8 cellular contexts compared by ENCODE assay signal in the genomic region with DNA sequence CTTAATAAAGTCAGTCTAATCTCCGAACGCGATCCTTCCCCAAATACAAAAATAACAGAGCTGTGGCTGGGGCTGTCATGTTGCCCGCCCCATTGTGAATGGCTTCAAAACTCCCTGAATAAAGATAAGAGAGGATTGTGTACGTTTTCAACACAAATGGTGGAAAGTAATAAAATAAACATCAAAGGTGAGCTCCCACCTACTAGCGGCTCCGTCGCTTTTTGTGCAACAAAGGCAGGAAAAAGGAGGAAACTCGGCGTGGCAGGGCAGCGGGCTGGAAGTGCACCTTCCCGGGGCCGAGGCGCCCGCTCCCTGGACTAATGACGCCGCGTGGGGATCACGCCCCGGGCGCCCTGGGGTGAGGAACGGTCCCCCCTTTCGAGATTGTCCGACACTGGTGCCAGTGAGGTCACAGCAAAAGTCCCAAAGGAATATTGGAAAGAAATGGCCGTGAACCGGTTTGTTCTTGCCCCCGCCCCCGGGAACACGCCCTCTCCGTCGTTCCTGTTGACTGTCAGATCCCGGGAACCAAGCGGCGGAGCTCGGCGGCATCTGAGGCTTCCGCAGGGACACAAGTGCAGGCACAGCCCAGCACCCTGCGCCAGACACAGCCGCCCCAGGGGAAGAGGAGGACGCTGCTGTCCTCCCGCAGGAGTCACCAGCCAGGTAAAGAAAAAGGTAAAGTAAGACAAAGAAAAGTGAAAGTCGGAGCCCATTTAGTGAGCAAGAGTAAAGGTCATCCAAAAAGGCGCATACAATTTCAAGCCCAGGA. TPM values are rescaled to one million over a fixed set of nuclear protein-coding genes. Genes with fewer than 3 reads are reported as not detected.
DNase-seq lines count a peak whose midpoint lies in the region; ATAC-seq and TF ChIP-seq lines count a peak whose summit lies in the region.

No MANE protein-coding gene starts in this region.

- no peak overlapping the region for H3K27ac Mint-ChIP-seq in central memory CD8-positive, alpha-beta T cell (ENCODE audit: low read depth)

- DNase-seq in right cardiac atrium (no peak), right atrium auricular region (ENCODE audit: low spot score) (no peak), NCI-H1092 treated with DMSO at 0.1 percent for 48 hours (lab: John Stamatoyannopoulos, UW) (no peak), NCI-H146 (lab: John Stamatoyannopoulos, UW) (no peak), aorta (no peak)
- no peak for DNase-seq in central memory CD8-positive, alpha-beta T cell (ENCODE audit: low spot score in 2 of 2)

- 1% methylated on average over 43 of the region's 43 CpGs for WGBS in right cardiac atrium
- 1 to 2% methylated on average over 37 to 38 of the region's 43 CpGs for WGBS in mesodermal cell (ENCODE audit: insufficient coverage in 2 of 2), 2 experiments
- 2% methylated on average over 43 of the region's 43 CpGs for WGBS in aorta, 2 donors

- H3K4me1 ChIP-seq in right cardiac atrium (ENCODE audit: control insufficient read depth, insufficient read depth, low read length) (peaks cover 5% of the 10 kb centered on the region), right atrium auricular region (peaks cover 0 to 26% of the 10 kb centered on the region in 2 donors), mesodermal cell (ENCODE audit: control insufficient read depth, insufficient read depth, low read length, poor library complexity, severe bottlenecking) (no peaks in the 10 kb centered on the region), aorta (ENCODE audit: control insufficient read depth in 1 of 2, insufficient read depth in 2 of 2, low read length in 2 of 2) (no peaks in the 10 kb centered on the region)

- H3K27ac ChIP-seq in right cardiac atrium (ENCODE audit: low read length) (no peak overlapping the region), right atrium auricular region (no peak overlapping the region), mesodermal cell (ENCODE audit: low read depth, low read length, severe bottlenecking) (no peak overlapping the region), aorta (ENCODE audit: low read depth in 1 of 2, low read length in 2 of 2) (no peak overlapping the region)

- H3K4me3 ChIP-seq in right cardiac atrium (ENCODE audit: low read length), result peak overlapping the region; percentile 43
- H3K4me3 ChIP-seq in right atrium auricular region, result peak overlapping the region in 1 of 2 donors; percentile 42
- H3K4me3 ChIP-seq in mesodermal cell (ENCODE audit: extremely low read depth, insufficient read depth, low read length, poor library complexity, severe bottlenecking), result peak overlapping the region; percentile 39
- peak overlapping the region in 1 of 2 donors; percentile 5 for H3K4me3 ChIP-seq in aorta (ENCODE audit: low read length in 2 of 2)

- H3K9me3 Mint-ChIP-seq in central memory CD8-positive, alpha-beta T cell, result no peaks in the 10 kb centered on the region

- H3K4me3 Mint-ChIP-seq in central memory CD8-positive, alpha-beta T cell, result peak overlapping the region; percentile 54

- H3K27me3 Mint-ChIP-seq in central memory CD8-positive, alpha-beta T cell, result peaks cover 75% of the 10 kb centered on the region

- no peak for TF ChIP-seq CTCF in right atrium auricular region (IDR thresholded peaks at IDR 0.05)

- H3K27me3 ChIP-seq in right cardiac atrium (ENCODE audit: control insufficient read depth, insufficient read depth) (no peaks in the 10 kb centered on the region), right atrium auricular region (peaks cover 12 to 18% of the 10 kb centered on the region in 2 donors), aorta (ENCODE audit: control insufficient read depth in 1 of 2, insufficient read depth in 2 of 2, low read length in 1 of 2) (peaks cover 0 to 4% of the 10 kb centered on the region in 2 donors)

- intact Hi-C loops in right cardiac atrium (cut with DNase I), result no loop called here
- intact Hi-C loops in aorta (cut with DNase I), result no loop called here

- H3K36me3 ChIP-seq in right atrium auricular region, result no peaks in the 10 kb centered on the region
- no peaks in the 10 kb centered on the region for H3K36me3 ChIP-seq in mesodermal cell (ENCODE audit: control insufficient read depth, insufficient read depth, low read length)
- H3K36me3 ChIP-seq in aorta (ENCODE audit: control insufficient read depth in 1 of 2, insufficient read depth in 2 of 2, low read length in 1 of 2), result no peaks in the 10 kb centered on the region

- no peaks in the 10 kb centered on the region for H3K9me3 ChIP-seq in right cardiac atrium (ENCODE audit: control insufficient read depth, low read length)
- H3K9me3 ChIP-seq in right atrium auricular region, result peaks cover 0 to 10% of the 10 kb centered on the region in 2 donors
- no peaks in the 10 kb centered on the region for H3K9me3 ChIP-seq in mesodermal cell (ENCODE audit: control insufficient read depth, low read length)
- no peaks in the 10 kb centered on the region for H3K9me3 ChIP-seq in aorta (ENCODE audit: control insufficient read depth, low read length)

- H3K4me1 Mint-ChIP-seq in central memory CD8-positive, alpha-beta T cell, result peaks cover 23% of the 10 kb centered on the region

- no peaks in the 10 kb centered on the region for H3K36me3 Mint-ChIP-seq in central memory CD8-positive, alpha-beta T cell (ENCODE audit: insufficient read depth)

- ATAC-seq in right cardiac atrium (no peak), HG02798 (IDR thresholded peaks at IDR 0.05; ENCODE audit: poor library complexity, unreplicated experiment) (no peak), aorta (ENCODE audit: low FRiP score) (no peak)
- no peak for ATAC-seq in central memory CD8-positive, alpha-beta T cell (replicated peaks; ENCODE audit: extremely low read depth, poor library complexity, severe bottlenecking)

RNA-seq across cellular contexts. Expression of gene FOXQ1, which starts 1.1 kb away (rescaled TPM):
- not detected for total RNA-seq in right cardiac atrium
- not detected for polyA plus RNA-seq in right cardiac atrium
- total RNA-seq in right atrium auricular region, result not detected
- polyA plus RNA-seq in mesodermal cell (2013, experiment 1 of 2), result 0.41 TPM
- polyA plus RNA-seq in mesodermal cell (2013, experiment 2 of 2), result 0.40 TPM
- not detected for total RNA-seq in aorta
- polyA plus RNA-seq in aorta, result under 1 TPM in 1 of 2 donors, not detected in 1; 0.05 TPM
